ENCODE assay signal across 24 cellular contexts in genomic region chr2:76700894-76701293, GRCh38.
"Had no signal": no experiment of that assay in that cellular context is flagged by ENCODE, and none has a peak within 500 bp of the region (broad histone marks: within the 10 kb centered on the region; RNA-seq: fewer than 3 reads in every experiment).

No MANE protein-coding gene starts in this region.

- DNase-seq: stimulated activated CD4-positive, alpha-beta T cell treated with anti-CD3 and anti-CD28 coated beads, Interleukin-2, amount 100 ng/mL, for 48 hours; stimulated activated CD4-positive, alpha-beta T cell treated with anti-CD3 and anti-CD28 coated beads, Interleukin-4, amount 100 ng/mL, for 1 hour; stimulated activated CD4-positive, alpha-beta T cell treated with anti-CD3 and anti-CD28 coated beads, Interleukin-4, amount 100 ng/mL, for 24 hours; stimulated activated CD4-positive, alpha-beta T cell treated with anti-CD3 and anti-CD28 coated beads, Interleukin-4, amount 100 ng/mL, for 4 hours; stimulated activated CD8-positive, alpha-beta memory T cell treated with anti-CD3 and anti-CD28 coated beads, Interleukin-4, amount 100 ng/mL, for 48 hours; stimulated activated naive B cell treated with anti-CD40 and anti-IgM and Interleukin-4, amounts not matched to agents 10 μg/mL and 1 μg/mL and 100 μg/mL, for 72 hours; stimulated activated naive CD4-positive, alpha-beta T cell; stimulated activated naive CD4-positive, alpha-beta T cell treated with Interleukin-2 at 50 U/mL for 16 hours; stimulated activated naive CD8-positive, alpha-beta T cell treated with anti-CD3 and anti-CD28 coated beads, Interleukin-15, amount 100 ng/mL, for 72 hours; stimulated activated naive CD8-positive, alpha-beta T cell treated with anti-CD3 and anti-CD28 coated beads, Interleukin-15, Interleukin-2, amounts not matched to agents 100 U/mL and 50 U/mL, for 24 hours; stomach; substantia nigra; testis; thyroid gland; tibial artery; transverse colon; trophoblast cell; upper lobe of left lung; upper lobe of right lung; uterus had no signal

- H3K36me3 ChIP-seq: stomach, suprapubic skin, thoracic aorta, thyroid gland, tibial artery, tibial nerve, transverse colon, upper lobe of left lung, upper lobe of right lung, uterus, vagina had no signal

- H3K27me3 ChIP-seq: stomach, suprapubic skin, testis, thyroid gland, tibial artery, tibial nerve, transverse colon, upper lobe of left lung, upper lobe of right lung, uterus, vagina had no signal

- H3K4me3 ChIP-seq: stomach, suprapubic skin, testis, thoracic aorta, thyroid gland, tibial artery, tibial nerve, transverse colon, upper lobe of left lung, upper lobe of right lung, uterus, vagina had no signal

- H3K27ac ChIP-seq: stomach, suprapubic skin, testis, thoracic aorta, thyroid gland, tibial artery, tibial nerve, transverse colon, upper lobe of left lung, upper lobe of right lung, uterus, vagina had no signal

- H3K9me3 ChIP-seq: suprapubic skin, testis, thoracic aorta, thyroid gland, tibial artery, transverse colon, upper lobe of left lung, upper lobe of right lung, uterus, vagina had no signal
